ENCODE assay signal across 1 cellular context in the genomic region with DNA sequence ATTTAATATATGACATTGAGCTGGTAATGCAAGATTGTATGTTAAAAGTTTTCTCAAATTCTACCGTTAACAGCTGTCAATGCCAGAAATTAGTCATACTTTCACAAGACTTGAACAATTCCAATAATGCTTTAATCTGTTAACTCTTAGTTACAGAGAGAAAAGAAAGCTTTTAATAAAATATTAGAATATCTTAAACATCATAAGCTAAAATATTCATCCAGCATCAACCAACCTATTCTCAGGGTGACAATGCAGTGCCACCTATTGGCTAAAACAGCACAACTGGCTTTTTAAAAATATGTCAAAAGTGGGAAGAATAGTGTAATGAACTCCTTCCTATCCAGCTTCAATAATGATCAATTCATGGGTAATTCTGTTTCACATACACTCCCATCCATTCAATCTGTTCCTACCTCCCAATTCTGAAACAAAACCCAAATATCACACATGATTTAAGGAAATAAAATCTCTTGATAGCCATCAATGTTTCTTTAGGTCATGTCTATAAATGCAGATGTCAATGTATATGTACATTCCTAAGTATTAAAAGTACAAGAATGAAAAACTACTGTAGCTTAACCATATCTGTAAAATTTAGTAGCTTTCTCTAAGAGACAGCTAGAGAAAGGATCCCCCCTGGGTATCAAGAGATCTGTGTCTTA.
TF ChIP-seq lines count a peak whose summit lies in the region.

No MANE protein-coding gene starts in this region.

TF ChIP-seq in WTC11, 78 proteins besides CTCF, POLR2A, EP300 and RAD21 (continued from another document):
- TF ChIP-seq, protein P1, sequence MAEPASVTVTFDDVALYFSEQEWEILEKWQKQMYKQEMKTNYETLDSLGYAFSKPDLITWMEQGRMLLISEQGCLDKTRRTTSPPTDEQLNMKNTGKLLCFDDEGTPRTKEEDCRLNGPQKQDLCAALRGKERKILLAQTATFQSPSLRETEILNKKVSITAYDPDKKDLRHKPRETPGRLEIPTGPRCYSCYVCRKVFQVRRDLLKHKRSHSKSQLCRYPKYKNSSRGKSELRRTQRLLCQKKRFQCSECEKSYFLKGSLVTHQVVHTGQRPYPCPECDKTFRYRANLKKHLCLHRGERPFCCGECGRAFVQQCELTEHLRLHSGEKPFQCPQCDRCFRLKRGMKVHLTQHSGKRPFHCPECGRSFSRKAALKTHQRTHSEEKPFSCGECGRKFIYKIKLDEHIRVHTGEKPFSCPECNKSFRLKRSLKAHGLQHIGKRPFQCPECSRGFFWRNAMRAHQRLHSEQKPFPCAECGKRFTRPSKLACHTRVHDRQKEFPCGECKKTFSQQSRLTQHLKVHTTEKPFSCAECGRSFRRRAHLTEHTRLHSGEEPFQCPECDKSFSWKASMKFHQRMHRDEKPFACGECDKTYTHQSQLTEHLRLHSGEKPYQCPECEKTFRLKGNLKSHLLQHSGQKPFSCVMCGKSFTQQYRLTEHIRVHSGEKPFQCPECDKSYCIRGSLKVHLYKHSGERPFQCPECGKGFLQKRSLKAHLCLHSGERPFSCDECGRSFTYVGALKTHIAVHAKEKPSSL (CRISPR knock-in tag; conservative IDR thresholded peaks at IDR 0.05) = no peak
- TF ChIP-seq ATF3 (CRISPR knock-in tag; conservative IDR thresholded peaks at IDR 0.05) = no peak
- TF ChIP-seq, protein P2, sequence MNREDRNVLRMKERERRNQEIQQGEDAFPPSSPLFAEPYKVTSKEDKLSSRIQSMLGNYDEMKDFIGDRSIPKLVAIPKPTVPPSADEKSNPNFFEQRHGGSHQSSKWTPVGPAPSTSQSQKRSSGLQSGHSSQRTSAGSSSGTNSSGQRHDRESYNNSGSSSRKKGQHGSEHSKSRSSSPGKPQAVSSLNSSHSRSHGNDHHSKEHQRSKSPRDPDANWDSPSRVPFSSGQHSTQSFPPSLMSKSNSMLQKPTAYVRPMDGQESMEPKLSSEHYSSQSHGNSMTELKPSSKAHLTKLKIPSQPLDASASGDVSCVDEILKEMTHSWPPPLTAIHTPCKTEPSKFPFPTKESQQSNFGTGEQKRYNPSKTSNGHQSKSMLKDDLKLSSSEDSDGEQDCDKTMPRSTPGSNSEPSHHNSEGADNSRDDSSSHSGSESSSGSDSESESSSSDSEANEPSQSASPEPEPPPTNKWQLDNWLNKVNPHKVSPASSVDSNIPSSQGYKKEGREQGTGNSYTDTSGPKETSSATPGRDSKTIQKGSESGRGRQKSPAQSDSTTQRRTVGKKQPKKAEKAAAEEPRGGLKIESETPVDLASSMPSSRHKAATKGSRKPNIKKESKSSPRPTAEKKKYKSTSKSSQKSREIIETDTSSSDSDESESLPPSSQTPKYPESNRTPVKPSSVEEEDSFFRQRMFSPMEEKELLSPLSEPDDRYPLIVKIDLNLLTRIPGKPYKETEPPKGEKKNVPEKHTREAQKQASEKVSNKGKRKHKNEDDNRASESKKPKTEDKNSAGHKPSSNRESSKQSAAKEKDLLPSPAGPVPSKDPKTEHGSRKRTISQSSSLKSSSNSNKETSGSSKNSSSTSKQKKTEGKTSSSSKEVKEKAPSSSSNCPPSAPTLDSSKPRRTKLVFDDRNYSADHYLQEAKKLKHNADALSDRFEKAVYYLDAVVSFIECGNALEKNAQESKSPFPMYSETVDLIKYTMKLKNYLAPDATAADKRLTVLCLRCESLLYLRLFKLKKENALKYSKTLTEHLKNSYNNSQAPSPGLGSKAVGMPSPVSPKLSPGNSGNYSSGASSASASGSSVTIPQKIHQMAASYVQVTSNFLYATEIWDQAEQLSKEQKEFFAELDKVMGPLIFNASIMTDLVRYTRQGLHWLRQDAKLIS (CRISPR knock-in tag; IDR thresholded peaks at IDR 0.05; ENCODE audit: borderline replicate concordance) = no peak
